In genomic region chr1:43704838-43705237, GRCh38 we compare ENCODE assay signal across 9 cellular contexts. TPM values are rescaled to one million over a fixed set of nuclear protein-coding genes. Genes with fewer than 3 reads are reported as not detected.
A peak's percentile ranks its signal among the peaks of the same experiment; 100 is the strongest.
DNase-seq lines count a peak whose midpoint lies in the region; ATAC-seq and TF ChIP-seq lines count a peak whose summit lies in the region.
"Had no signal": no experiment of that assay in that cellular context is flagged by ENCODE, and none has a peak within 500 bp of the region (broad histone marks: within the 10 kb centered on the region; RNA-seq: fewer than 3 reads in every experiment).

No MANE protein-coding gene starts in this region.

- no peaks in the 10 kb centered on the region for H3K9me3 ChIP-seq in BE2C

- no peaks in the 10 kb centered on the region for H3K27me3 ChIP-seq in BE2C
- no peaks in the 10 kb centered on the region for H3K27me3 ChIP-seq in H7 (ENCODE audit: control insufficient read depth, insufficient read depth, low read length)

- ATAC-seq in HG02973 (IDR thresholded peaks at IDR 0.05; ENCODE audit: unreplicated experiment), result no peak

- TF ChIP-seq CTCF in BE2C (IDR thresholded peaks at IDR 0.05; ENCODE audit: low read depth, low read length) (peak; percentile 27), GM12865 (IDR thresholded peaks at IDR 0.05; ENCODE audit: insufficient read depth, low read depth, low read length, missing control alignments) (peak; percentile 12), RWPE1 (conservative IDR thresholded peaks at IDR 0.05; ENCODE audit: low read depth) (peak; percentile 52), fibroblast of mammary gland (conservative IDR thresholded peaks at IDR 0.05; ENCODE audit: control insufficient read depth, insufficient read depth, low read depth, low read length) (peak; percentile 38)

- no peaks in the 10 kb centered on the region for H3K4me1 ChIP-seq in BE2C

- CTCF ChIA-PET in RWPE1 (lab: Yijun Ruan, JAX), result interaction anchor here (1.0 kb wide), 2 partner anchors 39 to 231 kb away, joined by 3 read pairs; no protein-coding TSS in a partner anchor

- H3K36me3 ChIP-seq in BE2C (peaks cover 4% of the 10 kb centered on the region; the same call in 1 of the 2 replicates), H7 (replicated peaks; ENCODE audit: control insufficient read depth, insufficient read depth, low read length) (peaks cover 39% of the 10 kb centered on the region)

- POLR2A ChIA-PET in RWPE1 (lab: Yijun Ruan, JAX; ENCODE audit: low non-redundant PET), result no interaction called here

- H3K4me3 ChIP-seq in BE2C (ENCODE audit: low read depth, low read length) (no peak overlapping the region), GM12865 (ENCODE audit: low read depth, low read length) (no peak overlapping the region), fibroblast of mammary gland (ENCODE audit: control insufficient read depth, low read depth, low read length) (no peak overlapping the region), H7 (ENCODE audit: insufficient read depth, low read depth, low read length) (no peak overlapping the region)

- DNase-seq in BE2C (no peak), GM12865 (ENCODE audit: low read depth) (peak; percentile 18), RWPE1 (ENCODE audit: low spot score) (no peak), fibroblast of mammary gland (ENCODE audit: low read depth) (peak; percentile 74), H7 (no peak), NCI-H1417 (lab: John Stamatoyannopoulos, UW) (no peak)
- no peak for DNase-seq in stimulated activated CD4-positive, alpha-beta T cell treated with anti-CD3 and anti-CD28 coated beads, Interleukin-15, amount 100 ng/mL, for 24 hours
- DNase-seq: activated CD4-positive, alpha-beta memory T cell treated with anti-CD3 and anti-CD28 coated beads for 36 hours had no signal

- H3K27ac ChIP-seq in RWPE1, result peak overlapping the region; percentile 91

RNA-seq across cellular contexts. Expression of gene ST3GAL3, which starts 2.5 kb away (rescaled TPM):
- 16.9 TPM for polyA plus RNA-seq in BE2C (2012; ENCODE audit: insufficient read depth, insufficient read length, low read depth)
- 18.8 and 19.8 TPM in 2 replicates for total RNA-seq in H7 (2014; rRNA removed; shearing (Covaris generic))

RNA-seq across cellular contexts. Expression of gene KDM4A, which starts 54.9 kb away (rescaled TPM):
- 16.0 TPM for polyA plus RNA-seq in BE2C (2012; ENCODE audit: insufficient read depth, insufficient read length, low read depth)
- total RNA-seq in H7 (2014; rRNA removed; shearing (Covaris generic)), result 34.7 and 41.8 TPM in 2 replicates

Comparison
In these comparisons a context has a peak if more than half of its experiments do, and no peak if none do; other contexts are left out.
1. DNase-seq: peak in GM12865 (single experiment) and fibroblast of mammary gland (single experiment); none in BE2C (single experiment), RWPE1 (single experiment), stimulated activated CD4-positive, alpha-beta T cell treated with anti-CD3 and anti-CD28 coated beads, Interleukin-15, amount 100 ng/mL, for 24 hours (single experiment), H7 (single experiment) and NCI-H1417 (0 of 3).
2. Peak in every context shown above with its lines, with median percentiles within 50 percentile points of each other: CTCF ChIP-seq.